ENCODE assay signal across 16 cellular contexts in the genomic region with DNA sequence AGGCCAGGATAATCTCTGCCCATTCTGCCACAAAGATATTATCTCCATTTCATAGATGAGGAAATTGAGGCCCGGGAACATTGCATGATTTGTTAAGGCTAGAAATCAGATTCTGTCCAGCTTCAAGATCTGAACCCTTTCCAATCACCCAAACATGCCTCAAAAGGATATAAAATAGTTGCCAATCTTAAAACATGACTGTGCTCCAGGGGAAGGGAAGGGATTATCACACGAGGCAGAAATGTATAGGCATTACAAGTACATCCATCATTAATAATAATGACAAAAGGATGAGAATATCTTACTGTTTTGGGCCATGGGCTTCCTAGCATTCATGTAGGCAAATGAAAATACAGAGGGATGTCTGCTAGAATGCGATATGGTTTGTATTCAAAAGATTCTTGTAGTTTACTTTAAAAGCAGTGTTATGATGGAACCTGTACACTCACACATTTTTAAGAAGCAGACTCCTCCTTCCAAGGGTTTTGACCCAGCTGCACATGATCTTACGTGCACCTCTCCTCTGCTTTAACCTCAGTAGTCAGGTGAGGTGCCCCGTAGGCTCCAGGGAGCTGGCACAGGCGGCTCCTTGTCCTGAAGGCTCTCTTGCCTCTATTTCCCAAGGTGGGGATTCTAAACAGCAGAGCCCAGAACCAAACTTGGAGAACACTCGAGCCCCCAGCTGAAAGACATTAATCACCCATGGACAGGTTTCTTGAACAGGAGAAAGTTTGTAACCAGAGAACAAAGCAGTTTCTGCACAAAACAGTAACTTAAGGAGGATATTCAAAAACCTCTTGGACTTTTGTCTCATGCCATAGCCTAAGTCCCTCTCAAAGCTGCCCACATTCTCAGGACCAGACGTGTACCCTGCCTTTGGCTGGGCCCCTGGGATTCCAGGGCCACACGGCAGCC. TPM values are rescaled to one million over a fixed set of nuclear protein-coding genes. Genes with fewer than 3 reads are reported as not detected.
DNase-seq lines count a peak whose midpoint lies in the region; ATAC-seq and TF ChIP-seq lines count a peak whose summit lies in the region.
"Had no signal": no experiment of that assay in that cellular context is flagged by ENCODE, and none has a peak within 500 bp of the region (broad histone marks: within the 10 kb centered on the region; RNA-seq: fewer than 3 reads in every experiment).

No MANE protein-coding gene starts in this region.

- H3K27ac Mint-ChIP-seq in WTC11, result peak overlapping the region; percentile 69; the same call in 1 of the 2 replicates
- no peak overlapping the region for H3K27ac Mint-ChIP-seq in stimulated activated effector memory CD8-positive, alpha-beta T cell treated with anti-CD3 and anti-CD28 coated beads, Interleukin-12 subunit alpha, Interleukin-12 subunit beta, amount 100 ng/mL, for 72 hours
- H3K27ac Mint-ChIP-seq: activated T-helper 2 cell treated with anti-CD3 and anti-CD28 coated beads, Interferon-gamma antibody, Interleukin-2, Interleukin-4, amounts not matched to agents 10 μg/mL and 5 μg/mL and 100 μg/mL, durations not matched to agents 14 hours and 24 hours and 36 hours; IgD-negative memory B cell had no signal

- peak overlapping the region; percentile 20 for H3K56ac ChIP-seq in mesendoderm (ENCODE audit: low read length)

- peak overlapping the region; percentile 95 for H3K4ac ChIP-seq in mesendoderm (ENCODE audit: low read depth, low read length)

- H3K36me3 ChIP-seq in mesendoderm (ENCODE audit: control insufficient read depth, insufficient read depth, low read length) (no peaks in the 10 kb centered on the region), skeletal muscle satellite cell (ENCODE audit: insufficient read depth, low read length) (no peaks in the 10 kb centered on the region)
- H3K36me3 ChIP-seq: brain microvascular endothelial cell had no signal

- H3K9ac ChIP-seq in mesendoderm (ENCODE audit: low read length), result no peak overlapping the region
- peak overlapping the region; percentile 72 for H3K9ac ChIP-seq in skeletal muscle satellite cell (ENCODE audit: low read depth, low read length)

- no peaks in the 10 kb centered on the region for H3K9me3 ChIP-seq in skeletal muscle satellite cell (replicated peaks; ENCODE audit: low read length)

- peaks cover 2% of the 10 kb centered on the region for H3K79me1 ChIP-seq in mesendoderm (ENCODE audit: low read length)

- no peaks in the 10 kb centered on the region for H3K79me2 ChIP-seq in mesendoderm (ENCODE audit: control insufficient read depth, insufficient read depth, low read length)

- POLR2A ChIA-PET in WTC11 (lab: Charles Lee), result interaction anchor here (0.7 to 0.8 kb wide), 2 partner anchors 329 to 485 kb away, joined by 3 read pairs; no protein-coding TSS in a partner anchor

- no peak overlapping the region for H2BK5ac ChIP-seq in mesendoderm (ENCODE audit: low read length)

- no peak overlapping the region for H3K23ac ChIP-seq in mesendoderm (ENCODE audit: low read length)

- no peak overlapping the region for H2AK5ac ChIP-seq in mesendoderm (ENCODE audit: low read length)

- H2BK15ac ChIP-seq in mesendoderm (replicated peaks; ENCODE audit: low read depth), result peak overlapping the region; percentile 61

- no peaks in the 10 kb centered on the region for H3K9me3 Mint-ChIP-seq in WTC11
- no peaks in the 10 kb centered on the region for H3K9me3 Mint-ChIP-seq in stimulated activated effector memory CD8-positive, alpha-beta T cell treated with anti-CD3 and anti-CD28 coated beads, Interleukin-12 subunit alpha, Interleukin-12 subunit beta, amount 100 ng/mL, for 72 hours
- H3K9me3 Mint-ChIP-seq: activated T-helper 2 cell treated with anti-CD3 and anti-CD28 coated beads, Interferon-gamma antibody, Interleukin-2, Interleukin-4, amounts not matched to agents 10 μg/mL and 5 μg/mL and 100 μg/mL, durations not matched to agents 14 hours and 24 hours and 36 hours had no signal

- H3K4me2 ChIP-seq in mesendoderm (ENCODE audit: low read length) (no peak overlapping the region), skeletal muscle satellite cell (ENCODE audit: low read length) (no peak overlapping the region)

- H3K27me3 ChIP-seq in mesendoderm (ENCODE audit: insufficient read depth, low read length, poor library complexity) (no peaks in the 10 kb centered on the region), skeletal muscle satellite cell (ENCODE audit: control insufficient read depth, insufficient read depth, low read length) (no peaks in the 10 kb centered on the region)
- H3K27me3 ChIP-seq: brain microvascular endothelial cell had no signal

- DNase-seq in ELR (ENCODE audit: low read depth) (peak; percentile 35), WTC11 (ENCODE audit: low spot score) (no peak), mesendoderm (no peak), HT-29 (ENCODE audit: low spot score) (no peak), COLO829 (ENCODE audit: low spot score) (no peak)
- no peak for DNase-seq in stimulated activated effector memory CD8-positive, alpha-beta T cell treated with anti-CD3 and anti-CD28 coated beads, Interleukin-12 subunit alpha, Interleukin-12 subunit beta, amount 100 ng/mL, for 72 hours (ENCODE audit: low spot score in 2 of 2)
- DNase-seq: activated CD4-positive, alpha-beta T cell treated with anti-CD3 and anti-CD28 coated beads, Interleukin-2, amount 50 U/mL, for 4 hours; brain microvascular endothelial cell; head of caudate nucleus; NCI-H1436; NCI-H526; T-helper 2 cell had no signal

- no peak overlapping the region for H3K4me3 ChIP-seq in mesendoderm (ENCODE audit: low read length)
- H3K4me3 ChIP-seq in skeletal muscle satellite cell (ENCODE audit: low read length), result no peak overlapping the region

- H3K4me1 ChIP-seq in mesendoderm (ENCODE audit: control insufficient read depth, low read depth, low read length), result peaks cover 15% of the 10 kb centered on the region
- peaks cover 63% of the 10 kb centered on the region for H3K4me1 ChIP-seq in skeletal muscle satellite cell (ENCODE audit: control insufficient read depth, insufficient read depth, low read length)

- H4K8ac ChIP-seq in mesendoderm (ENCODE audit: low read depth, low read length), result no peak overlapping the region

- H3K4me3 Mint-ChIP-seq in WTC11, result no peak overlapping the region
- no peak overlapping the region for H3K4me3 Mint-ChIP-seq in stimulated activated effector memory CD8-positive, alpha-beta T cell treated with anti-CD3 and anti-CD28 coated beads, Interleukin-12 subunit alpha, Interleukin-12 subunit beta, amount 100 ng/mL, for 72 hours
- H3K4me3 Mint-ChIP-seq: IgD-negative memory B cell had no signal

- peak overlapping the region; percentile 73 for H2BK120ac ChIP-seq in mesendoderm (ENCODE audit: low read depth, low read length)

- H3K4me1 Mint-ChIP-seq in WTC11, result peaks cover 60% of the 10 kb centered on the region
- H3K4me1 Mint-ChIP-seq in stimulated activated effector memory CD8-positive, alpha-beta T cell treated with anti-CD3 and anti-CD28 coated beads, Interleukin-12 subunit alpha, Interleukin-12 subunit beta, amount 100 ng/mL, for 72 hours, result no peaks in the 10 kb centered on the region

- H3K27ac ChIP-seq in mesendoderm (ENCODE audit: low read depth, low read length), result no peak overlapping the region

- H3K18ac ChIP-seq in mesendoderm (ENCODE audit: low read length), result peak overlapping the region; percentile 97

- ATAC-seq in WTC11, result no peak
- no peak for ATAC-seq in stimulated activated effector memory CD8-positive, alpha-beta T cell treated with anti-CD3 and anti-CD28 coated beads, Interleukin-12 subunit alpha, Interleukin-12 subunit beta, amount 100 ng/mL, for 72 hours
- ATAC-seq in GM19397 (IDR thresholded peaks at IDR 0.05; ENCODE audit: unreplicated experiment), result no peak

- no peaks in the 10 kb centered on the region for H3K27me3 Mint-ChIP-seq in WTC11 (ENCODE audit: low read depth)

- WGBS in mesendoderm (ENCODE audit: extremely low coverage, insufficient coverage, low lambda C conversion rate), result no CpG with 5 or more reads among the region's 9 CpGs

- TF ChIP-seq CTCF in WTC11 (IDR thresholded peaks at IDR 0.05), result no peak

- no peak overlapping the region for H4K5ac ChIP-seq in mesendoderm (ENCODE audit: low read length)

- no peaks in the 10 kb centered on the region for H3K36me3 Mint-ChIP-seq in WTC11
- H3K36me3 Mint-ChIP-seq in stimulated activated effector memory CD8-positive, alpha-beta T cell treated with anti-CD3 and anti-CD28 coated beads, Interleukin-12 subunit alpha, Interleukin-12 subunit beta, amount 100 ng/mL, for 72 hours, result no peaks in the 10 kb centered on the region
- H3K36me3 Mint-ChIP-seq: IgD-negative memory B cell had no signal

- CTCF ChIA-PET in WTC11 (lab: Charles Lee), result interaction anchor here (0.5 to 3.8 kb wide), 6 partner anchors 11 to 501 kb away, joined by 3 to 20 read pairs (median 4); no protein-coding TSS in a partner anchor

TF ChIP-seq in WTC11, 78 proteins besides CTCF, POLR2A, EP300 and RAD21 (continues in another document):
- TF ChIP-seq, protein P1, sequence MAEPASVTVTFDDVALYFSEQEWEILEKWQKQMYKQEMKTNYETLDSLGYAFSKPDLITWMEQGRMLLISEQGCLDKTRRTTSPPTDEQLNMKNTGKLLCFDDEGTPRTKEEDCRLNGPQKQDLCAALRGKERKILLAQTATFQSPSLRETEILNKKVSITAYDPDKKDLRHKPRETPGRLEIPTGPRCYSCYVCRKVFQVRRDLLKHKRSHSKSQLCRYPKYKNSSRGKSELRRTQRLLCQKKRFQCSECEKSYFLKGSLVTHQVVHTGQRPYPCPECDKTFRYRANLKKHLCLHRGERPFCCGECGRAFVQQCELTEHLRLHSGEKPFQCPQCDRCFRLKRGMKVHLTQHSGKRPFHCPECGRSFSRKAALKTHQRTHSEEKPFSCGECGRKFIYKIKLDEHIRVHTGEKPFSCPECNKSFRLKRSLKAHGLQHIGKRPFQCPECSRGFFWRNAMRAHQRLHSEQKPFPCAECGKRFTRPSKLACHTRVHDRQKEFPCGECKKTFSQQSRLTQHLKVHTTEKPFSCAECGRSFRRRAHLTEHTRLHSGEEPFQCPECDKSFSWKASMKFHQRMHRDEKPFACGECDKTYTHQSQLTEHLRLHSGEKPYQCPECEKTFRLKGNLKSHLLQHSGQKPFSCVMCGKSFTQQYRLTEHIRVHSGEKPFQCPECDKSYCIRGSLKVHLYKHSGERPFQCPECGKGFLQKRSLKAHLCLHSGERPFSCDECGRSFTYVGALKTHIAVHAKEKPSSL (CRISPR knock-in tag; conservative IDR thresholded peaks at IDR 0.05), result no peak
- no peak for TF ChIP-seq PRRX2 (CRISPR knock-in tag; IDR thresholded peaks at IDR 0.05)

RNA-seq across cellular contexts. Expression of a gene that starts 36.0 kb away (rescaled TPM):
- 8.4 to 10.4 TPM (median 9.0 TPM) in 3 replicates for total RNA-seq in WTC11 (2021)
- polyA plus RNA-seq in mesendoderm (2013, experiment 1 of 2), result 14.9 TPM
- polyA plus RNA-seq in mesendoderm (2013, experiment 2 of 2), result 15.8 TPM
- total RNA-seq in skeletal muscle satellite cell (2012; rRNA removed), result 21.3 and 27.5 TPM in 2 replicates
- 13.9 and 16.7 TPM in 2 replicates for total RNA-seq in HT-29 (2014; rRNA removed; shearing (Covaris generic))
- total RNA-seq: activated T-helper 2 cell treated with anti-CD3 and anti-CD28 coated beads, Interferon-gamma antibody, Interleukin-2, Interleukin-4, amounts not matched to agents 10 μg/mL and 5 μg/mL and 100 μg/mL, durations not matched to agents 14 hours and 24 hours and 36 hours had no signal
- polyA plus RNA-seq: IgD-negative memory B cell had no signal
